Comparison of ENCODE assay signal across 8 cellular contexts in the genomic region with DNA sequence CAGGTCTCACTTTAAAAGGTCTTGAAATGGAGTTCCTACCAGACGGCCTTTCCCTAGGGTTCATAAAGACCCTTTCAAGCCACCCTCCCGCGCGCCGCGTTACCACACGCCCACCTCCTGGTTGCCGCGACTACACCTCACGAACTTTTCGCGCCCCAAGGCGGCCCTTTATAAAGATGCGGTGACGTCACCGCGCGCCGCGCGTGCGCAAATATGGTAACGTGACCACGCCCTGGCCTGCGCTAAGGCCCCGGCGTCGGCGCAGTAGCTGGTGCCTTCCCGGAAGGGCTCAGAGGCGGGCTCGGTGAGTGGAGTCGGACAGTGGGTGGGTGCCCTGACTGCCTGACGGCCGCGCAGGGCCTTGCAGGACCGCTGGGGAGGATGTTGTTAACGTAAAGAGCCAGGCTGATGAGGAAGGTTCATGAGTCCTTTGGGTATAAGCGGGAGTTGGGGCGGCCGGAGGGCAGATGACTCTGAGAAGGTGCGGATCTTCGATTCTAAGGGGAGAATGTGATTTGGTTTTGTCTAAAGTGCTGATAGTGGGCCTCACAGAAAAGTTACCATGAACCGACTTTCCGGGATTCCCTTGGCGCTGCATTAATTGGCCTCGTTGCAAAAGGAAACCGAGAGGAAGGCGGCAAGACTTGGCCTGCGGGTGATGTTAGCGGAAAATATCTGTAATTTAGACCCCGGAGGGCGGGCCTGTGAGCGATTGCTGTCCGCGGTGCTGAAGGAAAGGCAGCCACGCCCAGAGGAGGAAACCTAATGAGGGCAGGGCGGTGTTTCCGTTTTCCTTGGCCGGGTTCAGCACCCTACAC.
A peak's percentile ranks its signal among the peaks of the same experiment; 100 is the strongest.
DNase-seq lines count a peak whose midpoint lies in the region; ATAC-seq and TF ChIP-seq lines count a peak whose summit lies in the region.

No MANE protein-coding gene starts in this region.

- DNase-seq in NCI-H524 treated with DMSO at 0.1 percent for 48 hours (lab: John Stamatoyannopoulos, UW) (peak; percentile 68), activated T-cell treated with anti-CD3 and anti-CD28 coated beads for 4 hours (peak; percentile 64), epithelial cell of esophagus (ENCODE audit: low read depth) (peak; percentile 91), midbrain (lab: John Stamatoyannopoulos, UW) (peak; percentile 85), NK-92 (lab: John Stamatoyannopoulos, UW; ENCODE audit: unreplicated experiment) (no peak)
- peak; percentile 17 to 51 for DNase-seq in stimulated activated CD8-positive, alpha-beta memory T cell treated with anti-CD3 and anti-CD28 coated beads, Interleukin-15, amount 100 ng/mL, for 4 hours (ENCODE audit: low read depth in 2 of 2)

- no peak for TF ChIP-seq CTCF in epithelial cell of esophagus (IDR thresholded peaks at IDR 0.05; ENCODE audit: insufficient read depth, low read depth, low read length, missing control alignments)

- ATAC-seq in GM18858 (IDR thresholded peaks at IDR 0.05; ENCODE audit: unreplicated experiment): peak; percentile 86
- peak; percentile 93 for ATAC-seq in HG03095 (IDR thresholded peaks at IDR 0.05; ENCODE audit: unreplicated experiment)

- H3K4me3 ChIP-seq in epithelial cell of esophagus (ENCODE audit: low read length): peak overlapping the region; percentile 81
